8 cellular contexts compared by ENCODE assay signal in genomic region chr14:99946652-99947489, GRCh38.
DNase-seq lines count a peak whose midpoint lies in the region; ATAC-seq and TF ChIP-seq lines count a peak whose summit lies in the region.

No MANE protein-coding gene starts in this region.

- H3K9me3 ChIP-seq in CD8-positive, alpha-beta T cell (ENCODE audit: low read length): no peaks in the 10 kb centered on the region
- no peaks in the 10 kb centered on the region for H3K9me3 ChIP-seq in mucosa of descending colon

- peak; percentile 20 to 74 (median 44) for DNase-seq in CD8-positive, alpha-beta T cell
- no peak for DNase-seq in LNCaP clone FGC (ENCODE audit: low read depth)
- DNase-seq in activated CD4-positive, alpha-beta T cell treated with anti-CD3 and anti-CD28 coated beads for 1 hour: peak; percentile 32
- DNase-seq in coronary artery (ENCODE audit: low spot score): no peak
- DNase-seq in mucosa of descending colon: peak in 2 of 3 donors; percentile 58 to 63
- peak; percentile 65 for DNase-seq in stimulated activated naive CD8-positive, alpha-beta T cell treated with anti-CD3 and anti-CD28 coated beads, Interleukin-15, Interleukin-2, amounts not matched to agents 100 U/mL and 50 U/mL, for 24 hours
- DNase-seq in pons (ENCODE audit: low spot score): no peak

- H3K9me3 Mint-ChIP-seq in CD8-positive, alpha-beta T cell: no peaks in the 10 kb centered on the region

- H3K4me3 ChIP-seq in CD8-positive, alpha-beta T cell (ENCODE audit: low read depth, low read length): peak overlapping the region; percentile 44
- H3K4me3 ChIP-seq in LNCaP clone FGC (ENCODE audit: low read depth, low read length) (no peak overlapping the region), coronary artery (peak overlapping the region; percentile 15), mucosa of descending colon (no peak overlapping the region)

- H3K4me1 ChIP-seq in CD8-positive, alpha-beta T cell (ENCODE audit: insufficient read depth, low read length): peaks cover 15% of the 10 kb centered on the region
- H3K4me1 ChIP-seq in mucosa of descending colon (ENCODE audit: low read depth): peaks cover 11% of the 10 kb centered on the region

- no peak overlapping the region for H3K27ac ChIP-seq in CD8-positive, alpha-beta T cell (ENCODE audit: low read depth, low read length)
- H3K27ac ChIP-seq in coronary artery: no peak overlapping the region

- peaks cover 12% of the 10 kb centered on the region for H3K27me3 Mint-ChIP-seq in CD8-positive, alpha-beta T cell (ENCODE audit: low read depth)

- ATAC-seq in CD8-positive, alpha-beta T cell: peak; percentile 73
- peak; percentile 71 for ATAC-seq in GM21423 (IDR thresholded peaks at IDR 0.05; ENCODE audit: unreplicated experiment)
- ATAC-seq in mucosa of descending colon: peak; percentile 69
- ATAC-seq in stimulated activated naive CD8-positive, alpha-beta T cell treated with anti-CD3 and anti-CD28 coated beads, Interleukin-15, Interleukin-2, amounts not matched to agents 100 U/mL and 50 U/mL, for 24 hours: peak; percentile 71

- H3K27me3 ChIP-seq in CD8-positive, alpha-beta T cell (ENCODE audit: insufficient read depth, low read length): no peaks in the 10 kb centered on the region

- peak; percentile 99 for TF ChIP-seq CTCF in CD8-positive, alpha-beta T cell (IDR thresholded peaks at IDR 0.05)
- TF ChIP-seq CTCF in LNCaP clone FGC (IDR thresholded peaks at IDR 0.05; ENCODE audit: control insufficient read depth, extremely low read depth, insufficient read depth): peak; percentile 88
- TF ChIP-seq CTCF in coronary artery (IDR thresholded peaks at IDR 0.05): peak; percentile 85
- peak; percentile 79 for TF ChIP-seq CTCF in mucosa of descending colon (IDR thresholded peaks at IDR 0.05)

- no peak overlapping the region for H3K27ac Mint-ChIP-seq in CD8-positive, alpha-beta T cell

- intact Hi-C loops in CD8-positive, alpha-beta T cell (cut with DNase I, micrococcal nuclease): loop anchor here (1.0 kb wide), 1 partner anchor 429 kb away; no protein-coding TSS in a partner anchor
- intact Hi-C loops in mucosa of descending colon (cut with DNase I, micrococcal nuclease): no loop called here

- POLR2A ChIA-PET in CD8-positive, alpha-beta T cell (lab: Charles Lee): interaction anchor here (0.6 kb wide), 1 partner anchor 277 kb away, joined by 3 read pairs; no protein-coding TSS in a partner anchor

- CTCF ChIA-PET in CD8-positive, alpha-beta T cell (lab: Charles Lee): interaction anchor here (0.6 to 2.4 kb wide), 21 partner anchors 8 to 593 kb away, joined by 3 to 11 read pairs (median 3); no protein-coding TSS in a partner anchor

- peak overlapping the region; percentile 76 for H3K4me3 Mint-ChIP-seq in CD8-positive, alpha-beta T cell

- peaks cover 8% of the 10 kb centered on the region for H3K4me1 Mint-ChIP-seq in CD8-positive, alpha-beta T cell (ENCODE audit: low read depth)

- H3K36me3 ChIP-seq in CD8-positive, alpha-beta T cell (ENCODE audit: insufficient read depth, low read length): no peaks in the 10 kb centered on the region
- no peaks in the 10 kb centered on the region for H3K36me3 ChIP-seq in mucosa of descending colon (ENCODE audit: low read depth)

- H3K36me3 Mint-ChIP-seq in CD8-positive, alpha-beta T cell: no peaks in the 10 kb centered on the region

Comparison
In these comparisons a context has a peak if more than half of its experiments do, and no peak if none do; other contexts are left out.
1. DNase-seq: peak in CD8-positive, alpha-beta T cell (7 of 7), activated CD4-positive, alpha-beta T cell treated with anti-CD3 and anti-CD28 coated beads for 1 hour (single experiment), mucosa of descending colon (2 of 3) and stimulated activated naive CD8-positive, alpha-beta T cell treated with anti-CD3 and anti-CD28 coated beads, Interleukin-15, Interleukin-2, amounts not matched to agents 100 U/mL and 50 U/mL, for 24 hours (single experiment); none in LNCaP clone FGC (single experiment), coronary artery (single experiment) and pons (single experiment).
2. H3K4me3 ChIP-seq: peak in CD8-positive, alpha-beta T cell (single experiment) and coronary artery (single experiment); none in LNCaP clone FGC (single experiment) and mucosa of descending colon (single experiment).
3. intact Hi-C loops: an anchor here in CD8-positive, alpha-beta T cell (1.0 kb wide); none called in mucosa of descending colon.
4. Peak in every context shown above with its lines, with median percentiles within 50 percentile points of each other: ATAC-seq and CTCF ChIP-seq.